In the genomic region with DNA sequence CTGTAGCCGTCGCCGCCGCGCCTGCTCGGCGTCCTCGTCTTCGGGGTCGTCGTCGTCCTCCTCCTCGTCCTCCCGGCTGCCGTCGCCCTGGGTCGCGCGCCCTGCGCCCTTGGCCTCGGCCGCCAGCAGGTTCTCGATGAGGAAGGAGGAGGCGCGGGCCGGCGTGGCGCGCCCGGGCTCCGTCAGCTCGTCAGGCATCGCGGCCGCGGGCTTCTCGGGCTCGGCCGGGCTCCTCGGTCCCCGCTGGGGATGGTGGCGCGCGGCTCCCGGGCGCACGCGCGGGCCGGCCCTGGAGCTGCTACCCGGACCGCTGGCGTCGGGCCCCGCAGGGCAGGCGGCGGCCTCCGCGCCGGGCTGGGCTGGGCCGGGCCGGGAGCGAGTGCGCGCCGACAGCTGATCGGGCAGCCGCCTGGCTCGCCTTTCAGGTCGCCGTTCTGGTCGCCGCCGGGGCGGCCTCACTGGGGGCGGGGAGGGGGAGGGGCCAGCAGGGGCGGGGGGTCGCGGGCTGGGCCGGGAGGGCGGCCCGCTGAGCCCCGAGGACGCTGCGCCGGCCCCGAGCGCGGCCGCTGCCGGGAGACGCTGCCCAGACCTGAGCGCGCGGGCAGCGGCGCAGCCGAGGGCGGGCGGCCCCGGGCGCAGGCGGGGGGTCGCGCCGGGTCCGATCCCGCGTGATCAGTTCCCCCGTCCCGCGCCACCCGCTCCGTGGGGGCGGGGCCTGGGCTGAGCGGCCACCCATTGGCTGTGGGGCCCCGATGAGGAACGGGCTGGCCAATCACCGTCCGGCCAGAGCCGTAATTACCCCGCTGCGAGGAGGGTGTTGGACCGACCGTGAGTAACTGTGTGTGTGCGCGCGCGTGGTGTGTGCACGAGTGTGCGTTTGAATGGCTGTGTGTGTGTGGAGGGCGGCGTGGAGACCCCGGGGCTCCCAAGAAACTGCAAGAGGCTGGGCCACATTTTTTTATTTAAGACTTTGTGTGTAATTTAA, we compare ENCODE assay signal across 11 cellular contexts. TPM values are rescaled to one million over a fixed set of nuclear protein-coding genes. Genes with fewer than 3 reads are reported as not detected.
DNase-seq lines count a peak whose midpoint lies in the region; ATAC-seq and TF ChIP-seq lines count a peak whose summit lies in the region.
"Had no signal": no experiment of that assay in that cellular context is flagged by ENCODE, and none has a peak within 500 bp of the region (broad histone marks: within the 10 kb centered on the region; RNA-seq: fewer than 3 reads in every experiment).

TSS of gene HMX1 (minus strand) at position 423 of the 985 bp plus-strand sequence. CDS start at position 198, 225 bp downstream.

- no peaks in the 10 kb centered on the region for H3K36me3 ChIP-seq in neuron (ENCODE audit: insufficient read depth, low read length)
- H3K36me3 ChIP-seq: colonic mucosa had no signal

- no peaks in the 10 kb centered on the region for H3K9me3 ChIP-seq in neuron (ENCODE audit: low read length)
- H3K9me3 ChIP-seq: colonic mucosa had no signal

- H3K4me1 ChIP-seq in neuron (ENCODE audit: insufficient read depth, low read length) = no peaks in the 10 kb centered on the region
- H3K4me1 ChIP-seq: colonic mucosa had no signal

- peak; percentile 35 for ATAC-seq in esophagus mucosa
- no peak for ATAC-seq in HG03457 (IDR thresholded peaks at IDR 0.05; ENCODE audit: unreplicated experiment)
- no peak for ATAC-seq in HG03442 (IDR thresholded peaks at IDR 0.05; ENCODE audit: unreplicated experiment)

- H3K4me3 ChIP-seq in neuron (ENCODE audit: low read length) = peak within 1 kb of the TSS; percentile 10
- H3K4me3 ChIP-seq: colonic mucosa had no signal

- peak; percentile 91 for DNase-seq in Daoy (ENCODE audit: low read depth)
- peak; percentile 66 for DNase-seq in NCI-H1105 treated with DMSO at 0.1 percent for 48 hours (lab: John Stamatoyannopoulos, UW)
- DNase-seq in UCSD-AML1 (lab: John Stamatoyannopoulos, UW; ENCODE audit: unreplicated experiment) = no peak
- no peak for DNase-seq in GM13977 (ENCODE audit: low spot score)
- DNase-seq: colonic mucosa; MM.1S; stimulated activated naive CD8-positive, alpha-beta T cell treated with anti-CD3 and anti-CD28 coated beads, Interleukin-15, Interleukin-2, amounts not matched to agents 100 U/mL and 50 U/mL, for 24 hours had no signal

- TF ChIP-seq CTCF in GM13977 (IDR thresholded peaks at IDR 0.05; ENCODE audit: extremely low read depth, insufficient read depth, missing control alignments) = no peak

- in situ Hi-C loops in GM13977 (cut with MboI; ENCODE audit: low pct_unique_long_range_greater_than_20kb, low sequenced_read_pairs, unreplicated experiment) = no loop called here

- peaks cover 96% of the 10 kb centered on the region for H3K27me3 ChIP-seq in neuron (ENCODE audit: insufficient read depth, low read length)

- no peak within 1 kb of the TSS for H2AFZ ChIP-seq in neuron (ENCODE audit: low read depth, low read length)

RNA-seq across cellular contexts. Expression of gene HMX1, which starts in this region (rescaled TPM):
- 2.7 and 5.0 TPM in 2 replicates for total RNA-seq in Daoy (2014; rRNA removed; shearing (Covaris generic))
- not detected for total RNA-seq in esophagus mucosa
- total RNA-seq: colonic mucosa had no signal

Comparison
In these comparisons a context has a peak if more than half of its experiments do, and no peak if none do; other contexts are left out.
1. Peak in ATAC-seq in esophagus mucosa; RNA of the gene not detected or under 1 TPM.
2. DNase-seq: peak in Daoy (single experiment) and NCI-H1105 treated with DMSO at 0.1 percent for 48 hours (single experiment); none in UCSD-AML1 (single experiment) and GM13977 (single experiment).